In the genomic region with DNA sequence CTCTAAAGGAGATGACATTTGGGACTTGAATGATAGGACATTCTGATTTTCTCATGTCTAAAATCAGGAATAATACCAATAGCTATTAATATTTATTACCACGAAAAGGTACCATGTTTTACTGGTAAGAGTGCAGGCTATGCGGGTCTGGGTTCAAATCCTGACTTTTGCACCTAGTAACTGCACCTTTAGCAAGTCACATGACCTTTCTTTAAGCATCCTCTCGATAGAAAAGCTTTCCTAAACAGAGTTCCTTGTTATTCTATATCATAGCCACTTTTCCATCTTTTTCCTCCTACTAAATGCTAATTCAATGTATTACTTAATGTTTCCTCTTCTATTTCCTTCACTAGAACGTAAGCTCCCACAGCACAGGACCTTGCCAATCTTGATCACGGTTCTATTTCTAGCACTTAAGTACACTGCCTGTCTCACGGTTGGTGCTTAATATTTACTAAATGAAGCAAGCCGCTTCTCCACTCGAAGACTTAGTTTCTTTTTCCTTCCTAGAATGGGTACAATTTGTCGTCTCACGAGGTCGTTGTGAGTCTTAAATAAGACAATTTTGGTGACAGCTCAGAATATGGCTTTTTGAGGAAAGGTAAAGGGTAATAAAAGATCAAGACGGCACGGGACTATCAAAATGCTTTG, we compare ENCODE assay signal across 8 cellular contexts. TPM values are rescaled to one million over a fixed set of nuclear protein-coding genes. Genes with fewer than 3 reads are reported as not detected.
DNase-seq lines count a peak whose midpoint lies in the region; ATAC-seq and TF ChIP-seq lines count a peak whose summit lies in the region.

No MANE protein-coding gene starts in this region.

- H3K4me3 ChIP-seq in AG04450 (ENCODE audit: low read depth, low read length) (peak overlapping the region; percentile 97), astrocyte of the spinal cord (ENCODE audit: low read depth, low read length) (peak overlapping the region; percentile 67), left lung (peak overlapping the region; percentile 57 to 63), tibial nerve (peak overlapping the region; percentile 69 to 89 (median 76))

- POLR2A ChIA-PET in AG04450 (lab: Yijun Ruan, JAX): interaction anchor here (0.5 to 1.5 kb wide), 3 partner anchors 40 to 727 kb away, joined by 4 to 14 read pairs (median 7); no protein-coding TSS in a partner anchor

- CTCF ChIA-PET in AG04450 (lab: Charles Lee): interaction anchor here (0.8 to 3.3 kb wide), 6 partner anchors 87 to 202 kb away, joined by 3 to 11 read pairs (median 4); no protein-coding TSS in a partner anchor

- no peak for TF ChIP-seq CTCF in AG04450 (IDR thresholded peaks at IDR 0.05; ENCODE audit: low read depth, low read length)
- TF ChIP-seq CTCF in astrocyte of the spinal cord (IDR thresholded peaks at IDR 0.05; ENCODE audit: low read depth, low read length): no peak
- TF ChIP-seq CTCF in left lung (IDR thresholded peaks at IDR 0.05): no peak
- no peak for TF ChIP-seq CTCF in tibial nerve (IDR thresholded peaks at IDR 0.05)

- no peak for TF ChIP-seq POLR2A in tibial nerve (IDR thresholded peaks at IDR 0.05)

- H3K9me3 ChIP-seq in AG04450 (ENCODE audit: control insufficient read depth, insufficient read depth, low read length): no peaks in the 10 kb centered on the region; the same call in 1 of the 2 replicates
- no peaks in the 10 kb centered on the region for H3K9me3 ChIP-seq in left lung
- no peaks in the 10 kb centered on the region for H3K9me3 ChIP-seq in tibial nerve

- H3K4me1 ChIP-seq in left lung (peaks cover 14 to 44% of the 10 kb centered on the region in 2 donors), tibial nerve (peaks cover 0 to 46% (median 20%) of the 10 kb centered on the region in 4 donors)

- DNase-seq in AG04450 (ENCODE audit: low read depth, low spot score) (no peak), astrocyte of the spinal cord (ENCODE audit: low read depth, low spot score) (no peak), left lung (no peak), tibial nerve (ENCODE audit: low spot score in 2 of 2) (no peak), hippocampal formation (lab: John Stamatoyannopoulos, UW) (no peak), mesenteric fat pad (ENCODE audit: low spot score) (no peak)

- TF ChIP-seq EP300 in tibial nerve (IDR thresholded peaks at IDR 0.05): no peak

- ATAC-seq in HG03196 (IDR thresholded peaks at IDR 0.05; ENCODE audit: unreplicated experiment) (peak; percentile 6), left lung (no peak), HG02678 (IDR thresholded peaks at IDR 0.05; ENCODE audit: unreplicated experiment) (no peak)

- H3K27me3 ChIP-seq in AG04450 (ENCODE audit: control insufficient read depth, insufficient read depth, low read length): no peaks in the 10 kb centered on the region
- H3K27me3 ChIP-seq in left lung: no peaks in the 10 kb centered on the region
- H3K27me3 ChIP-seq in tibial nerve: no peaks in the 10 kb centered on the region

- intact Hi-C loops in left lung (cut with DNase I): no loop called here

- 14 to 15% methylated on average over 13 of the region's 13 CpGs for WGBS in tibial nerve, 2 donors

- in situ Hi-C loops in astrocyte of the spinal cord (cut with HindIII; ENCODE audit: low sequenced_read_pairs): no loop called here

- H3K27ac ChIP-seq in AG04450 (ENCODE audit: low read depth, low read length) (peak overlapping the region; percentile 86), left lung (peak overlapping the region; percentile 90 to 95), tibial nerve (peak overlapping the region; percentile 90 to 94 (median 92))

- H3K36me3 ChIP-seq in left lung: peaks cover 0 to 27% of the 10 kb centered on the region in 2 donors
- H3K36me3 ChIP-seq in tibial nerve: peaks cover 0 to 26% (median 0%) of the 10 kb centered on the region in 3 donors

RNA-seq across cellular contexts. Expression of a gene that starts 0.8 kb away (rescaled TPM):
- 27.5 and 38.6 TPM in 2 replicates for polyA plus RNA-seq in AG04450 (2011; rRNA removed)
- polyA minus RNA-seq in AG04450 (2011; rRNA and poly(A)+ RNA removed): 13.1 and 16.1 TPM in 2 replicates
- 10 to 100 TPM; 17.8 to 21.6 TPM for total RNA-seq in left lung
- total RNA-seq in tibial nerve: 1 to 10 TPM; 5.7 to 8.0 (median 7.0) TPM
- 18.8 TPM for total RNA-seq in mesenteric fat pad

RNA-seq across cellular contexts. Expression of a gene that starts 0.9 kb away (rescaled TPM):
- 42.9 and 50.1 TPM in 2 replicates for polyA plus RNA-seq in AG04450 (2011; rRNA removed)
- 26.0 and 31.3 TPM in 2 replicates for polyA minus RNA-seq in AG04450 (2011; rRNA and poly(A)+ RNA removed)
- total RNA-seq in left lung (10 to 100 TPM; 21.3 to 35.7 TPM), tibial nerve (10 to 100 TPM; 22.7 to 39.4 (median 38.2) TPM), mesenteric fat pad (41.8 TPM)

RNA-seq across cellular contexts. Expression of a gene that starts 35.1 kb away (rescaled TPM):
- polyA plus RNA-seq in AG04450 (2011; rRNA removed): not detected in 2 replicates
- polyA minus RNA-seq in AG04450 (2011; rRNA and poly(A)+ RNA removed): not detected in 2 replicates
- 1 to 10 TPM; 4.8 to 9.1 TPM for total RNA-seq in left lung
- total RNA-seq in tibial nerve: 10 to 100 TPM in 1 of 4 donors, 1 to 10 TPM in 3; 2.5 to 15.0 (median 6.5) TPM
- 20.9 TPM for total RNA-seq in mesenteric fat pad
